ENCODE assay signal across 16 cellular contexts in genomic region chrX:25010784-25011588, GRCh38. TPM values are rescaled to one million over a fixed set of nuclear protein-coding genes. Genes with fewer than 3 reads are reported as not detected.
A peak's percentile ranks its signal among the peaks of the same experiment; 100 is the strongest.
DNase-seq lines count a peak whose midpoint lies in the region; ATAC-seq and TF ChIP-seq lines count a peak whose summit lies in the region.
"Had no signal": no experiment of that assay in that cellular context is flagged by ENCODE, and none has a peak within 500 bp of the region (broad histone marks: within the 10 kb centered on the region; RNA-seq: fewer than 3 reads in every experiment).

No MANE protein-coding gene starts in this region.

- H3K27me3 Mint-ChIP-seq in activated T-cell treated with anti-CD3 and anti-CD28 coated beads, Interleukin-2, amount 50 U/mL, for 24 hours = peaks cover 88% of the 10 kb centered on the region

- no peaks in the 10 kb centered on the region for H3K9me3 Mint-ChIP-seq in activated T-cell treated with anti-CD3 and anti-CD28 coated beads, Interleukin-2, amount 50 U/mL, for 24 hours

- DNase-seq in H7 (peak; percentile 71), NCI-H69 (lab: John Stamatoyannopoulos, UW) (peak; percentile 48), dorsolateral prefrontal cortex (no peak), gastrocnemius medialis (peak in 1 of 2 donors; percentile 41)
- DNase-seq in activated T-cell treated with anti-CD3 and anti-CD28 coated beads, Interleukin-2, amount 50 U/mL, for 24 hours = no peak
- DNase-seq: GM23248, MG63, NCI-H1092 treated with DMSO at 0.1 percent for 48 hours, NCI-H1930, NCI-H524 had no signal

- in situ Hi-C loops in gastrocnemius medialis (cut with MboI; ENCODE audit: low sequenced_read_pairs in 4 of 4) = loop anchor here in 2 of 4 donors (10.0 to 25.0 kb wide), 2 partner anchors 174 to 256 kb away; no protein-coding TSS in a partner anchor

- H3K4me3 Mint-ChIP-seq in activated T-cell treated with anti-CD3 and anti-CD28 coated beads, Interleukin-2, amount 50 U/mL, for 24 hours = no peak overlapping the region

- no peak overlapping the region for H3K27ac Mint-ChIP-seq in activated T-cell treated with anti-CD3 and anti-CD28 coated beads, Interleukin-2, amount 50 U/mL, for 24 hours

- no peaks in the 10 kb centered on the region for H3K9me3 ChIP-seq in gastrocnemius medialis
- H3K9me3 ChIP-seq: MG63, SJSA1 had no signal

- TF ChIP-seq CTCF in dorsolateral prefrontal cortex (IDR thresholded peaks at IDR 0.05 in 54 of 56, conservative IDR thresholded peaks at IDR 0.05 in 2 of 56; ENCODE audit: low read depth in 1 of 56, partially characterized antibody in 56 of 56) = no peak
- TF ChIP-seq CTCF in gastrocnemius medialis (IDR thresholded peaks at IDR 0.05 in 4 of 5, conservative IDR thresholded peaks at IDR 0.05 in 1 of 5) = no peak

- H3K27me3 ChIP-seq in H7 (ENCODE audit: control insufficient read depth, insufficient read depth, low read length) (peaks cover 98% of the 10 kb centered on the region), dorsolateral prefrontal cortex (peaks cover 0 to 97% (median 89%) of the 10 kb centered on the region in 45 donors), gastrocnemius medialis (peaks cover 0 to 23% (median 16%) of the 10 kb centered on the region in 3 donors)

- no peak for TF ChIP-seq POLR2A in gastrocnemius medialis (IDR thresholded peaks at IDR 0.05)

- ATAC-seq in gastrocnemius medialis = no peak
- no peak for ATAC-seq in HG03045 (IDR thresholded peaks at IDR 0.05; ENCODE audit: unreplicated experiment)
- ATAC-seq in HG02973 (IDR thresholded peaks at IDR 0.05; ENCODE audit: unreplicated experiment) = no peak
- ATAC-seq: HepG2 had no signal

- peaks cover 0 to 11% of the 10 kb centered on the region in 2 donors for H3K4me1 ChIP-seq in gastrocnemius medialis
- H3K4me1 ChIP-seq: SJSA1 had no signal

- H3K36me3 ChIP-seq in H7 (replicated peaks; ENCODE audit: control insufficient read depth, insufficient read depth, low read length) (no peaks in the 10 kb centered on the region), gastrocnemius medialis (no peaks in the 10 kb centered on the region)
- H3K36me3 ChIP-seq: MG63, SJSA1 had no signal

- no peaks in the 10 kb centered on the region for H3K36me3 Mint-ChIP-seq in activated T-cell treated with anti-CD3 and anti-CD28 coated beads, Interleukin-2, amount 50 U/mL, for 24 hours (ENCODE audit: low read depth)

- H3K4me3 ChIP-seq in H7 (ENCODE audit: insufficient read depth, low read depth, low read length) (no peak overlapping the region), dorsolateral prefrontal cortex (peak overlapping the region in 44 of 59 donors; percentile 1 to 56 (median 40)), gastrocnemius medialis (peak overlapping the region; percentile 50 to 64 (median 56))
- H3K4me3 ChIP-seq: GM23248, MG63, SJSA1 had no signal

- intact Hi-C loops in dorsolateral prefrontal cortex (cut with DNase I) (no loop called here), gastrocnemius medialis (cut with DNase I; ENCODE audit: low total_unique reads) (no loop called here)

- peaks cover 18% of the 10 kb centered on the region for H3K4me1 Mint-ChIP-seq in activated T-cell treated with anti-CD3 and anti-CD28 coated beads, Interleukin-2, amount 50 U/mL, for 24 hours (ENCODE audit: low read depth)

- peak overlapping the region in 35 of 59 donors; percentile 16 to 73 (median 58) for H3K27ac ChIP-seq in dorsolateral prefrontal cortex
- peak overlapping the region; percentile 87 to 95 (median 92) for H3K27ac ChIP-seq in gastrocnemius medialis
- H3K27ac ChIP-seq: GM23248, RWPE1, SJSA1 had no signal

RNA-seq across cellular contexts. Expression of gene ARX, which starts 4.8 kb away (rescaled TPM):
- total RNA-seq in H7 (2014; rRNA removed; shearing (Covaris generic)) = not detected in 2 replicates
- total RNA-seq in dorsolateral prefrontal cortex = 10 to 100 TPM in 86 of 120 experiments, 1 to 10 TPM in 34; 4.5 to 19.3 (median 11.3) TPM
- 1 to 10 TPM; 2.3 to 5.1 (median 3.5) TPM for total RNA-seq in gastrocnemius medialis
- total RNA-seq: Daoy, GM23248, HepG2, SJSA1 had no signal

Comparison
In these comparisons a context has a peak if more than half of its experiments do, and no peak if none do; other contexts are left out.
1. DNase-seq: peak in H7 (single experiment) and NCI-H69 (single experiment); none in dorsolateral prefrontal cortex (0 of 10) and activated T-cell treated with anti-CD3 and anti-CD28 coated beads, Interleukin-2, amount 50 U/mL, for 24 hours (single experiment).